ENCODE assay signal across 10 cellular contexts in genomic region chr5:43193952-43194321, GRCh38. TPM values are rescaled to one million over a fixed set of nuclear protein-coding genes. Genes with fewer than 3 reads are reported as not detected.
A peak's percentile ranks its signal among the peaks of the same experiment; 100 is the strongest.
DNase-seq lines count a peak whose midpoint lies in the region; ATAC-seq and TF ChIP-seq lines count a peak whose summit lies in the region.
"Had no signal": no experiment of that assay in that cellular context is flagged by ENCODE, and none has a peak within 500 bp of the region (broad histone marks: within the 10 kb centered on the region; RNA-seq: fewer than 3 reads in every experiment).

No MANE protein-coding gene starts in this region.

- H3K9me3 Mint-ChIP-seq in activated naive CD4-positive, alpha-beta T cell treated with anti-CD3 and anti-CD28 coated beads, Interleukin-2, amount 50 U/mL, for 72 hours: no peaks in the 10 kb centered on the region
- H3K9me3 Mint-ChIP-seq in activated naive CD8-positive, alpha-beta T cell treated with anti-CD3 and anti-CD28 coated beads, Interleukin-2, amount 10 ng/mL, durations not matched to agents 7 days and 5 days: no peaks in the 10 kb centered on the region

- H3K27ac ChIP-seq in upper lobe of left lung: no peak overlapping the region

- 50 to 56% methylated on average over 6 of the region's 6 CpGs for WGBS in upper lobe of left lung, 2 donors

- peak overlapping the region; percentile 82 to 94 for H3K27ac Mint-ChIP-seq in activated naive CD4-positive, alpha-beta T cell treated with anti-CD3 and anti-CD28 coated beads, Interleukin-2, amount 50 U/mL, for 72 hours
- H3K27ac Mint-ChIP-seq in activated naive CD8-positive, alpha-beta T cell treated with anti-CD3 and anti-CD28 coated beads, Interleukin-2, amount 10 ng/mL, durations not matched to agents 7 days and 5 days: no peak overlapping the region

- no peaks in the 10 kb centered on the region for H3K36me3 ChIP-seq in upper lobe of left lung

- peaks cover 27% of the 10 kb centered on the region for H3K4me1 Mint-ChIP-seq in activated naive CD8-positive, alpha-beta T cell treated with anti-CD3 and anti-CD28 coated beads, Interleukin-2, amount 10 ng/mL, durations not matched to agents 7 days and 5 days

- ATAC-seq in activated naive CD4-positive, alpha-beta T cell treated with anti-CD3 and anti-CD28 coated beads, Interleukin-2, amount 50 U/mL, for 72 hours: peak in 1 of 2 donors; percentile 21
- ATAC-seq in activated naive CD8-positive, alpha-beta T cell treated with anti-CD3 and anti-CD28 coated beads, Interleukin-2, amount 10 ng/mL, durations not matched to agents 7 days and 5 days (ENCODE audit: low read depth): no peak
- ATAC-seq in upper lobe of left lung (ENCODE audit: low FRiP score in 2 of 2) (no peak), GM19351 (IDR thresholded peaks at IDR 0.05; ENCODE audit: unreplicated experiment) (no peak), HG02610 (IDR thresholded peaks at IDR 0.05; ENCODE audit: unreplicated experiment) (no peak)
- ATAC-seq: HepG2 had no signal

- peaks cover 20 to 33% (median 25%) of the 10 kb centered on the region in 4 donors for H3K4me1 ChIP-seq in upper lobe of left lung

- peaks cover 16% of the 10 kb centered on the region for H3K27me3 Mint-ChIP-seq in activated naive CD8-positive, alpha-beta T cell treated with anti-CD3 and anti-CD28 coated beads, Interleukin-2, amount 10 ng/mL, durations not matched to agents 7 days and 5 days

- POLR2A ChIA-PET in activated naive CD8-positive, alpha-beta T cell treated with anti-CD3 and anti-CD28 coated beads, Interleukin-2, amount 10 ng/mL, durations not matched to agents 7 days and 5 days (lab: Charles Lee): interaction anchor here (0.6 to 3.3 kb wide), 3 partner anchors 73 to 129 kb away, joined by 3 to 10 read pairs (median 3); partner anchors contain the start of gene ZNF131

- H3K27me3 ChIP-seq in upper lobe of left lung: peaks cover 0 to 9% (median 2%) of the 10 kb centered on the region in 4 donors

- TF ChIP-seq POLR2A in upper lobe of left lung (IDR thresholded peaks at IDR 0.05): no peak

- no peak for TF ChIP-seq EP300 in upper lobe of left lung (IDR thresholded peaks at IDR 0.05)

- peak overlapping the region; percentile 86 for H3K4me3 Mint-ChIP-seq in activated naive CD8-positive, alpha-beta T cell treated with anti-CD3 and anti-CD28 coated beads, Interleukin-2, amount 10 ng/mL, durations not matched to agents 7 days and 5 days

- H3K4me3 ChIP-seq in upper lobe of left lung: peak overlapping the region in 3 of 4 donors; percentile 50 to 60 (median 57)

- H3K9me3 ChIP-seq in upper lobe of left lung: no peaks in the 10 kb centered on the region

- DNase-seq in activated naive CD4-positive, alpha-beta T cell treated with anti-CD3 and anti-CD28 coated beads, Interleukin-2, amount 50 U/mL, for 72 hours (ENCODE audit: low spot score in 2 of 2): no peak
- no peak for DNase-seq in activated naive CD4-positive, alpha-beta T cell treated with Interleukin-2 at 50 U/mL for 16 hours
- DNase-seq in activated naive CD8-positive, alpha-beta T cell treated with anti-CD3 and anti-CD28 coated beads, Interleukin-2, amount 10 ng/mL, durations not matched to agents 7 days and 5 days: no peak
- DNase-seq in iPS-NIHi11 (ENCODE audit: low spot score) (peak; percentile 28), upper lobe of left lung (no peak), MV-4-11 (lab: John Stamatoyannopoulos, UW) (no peak)

- TF ChIP-seq CTCF in upper lobe of left lung (IDR thresholded peaks at IDR 0.05): no peak

- H3K36me3 Mint-ChIP-seq in activated naive CD4-positive, alpha-beta T cell treated with anti-CD3 and anti-CD28 coated beads, Interleukin-2, amount 50 U/mL, for 72 hours: no peaks in the 10 kb centered on the region
- peaks cover 2% of the 10 kb centered on the region for H3K36me3 Mint-ChIP-seq in activated naive CD8-positive, alpha-beta T cell treated with anti-CD3 and anti-CD28 coated beads, Interleukin-2, amount 10 ng/mL, durations not matched to agents 7 days and 5 days

RNA-seq across cellular contexts. Expression of gene NIM1K, which starts 1.9 kb away (rescaled TPM):
- 1 to 10 TPM in 1 of 2 donors, under 1 TPM in 1; 0.14 to 2.3 TPM for total RNA-seq in activated naive CD4-positive, alpha-beta T cell treated with anti-CD3 and anti-CD28 coated beads, Interleukin-2, amount 50 U/mL, for 72 hours
- total RNA-seq in activated naive CD8-positive, alpha-beta T cell treated with anti-CD3 and anti-CD28 coated beads, Interleukin-2, amount 10 ng/mL, durations not matched to agents 7 days and 5 days: under 1 TPM; 0.43 to 0.75 TPM
- 10 to 100 TPM in 1 of 6 donors, 1 to 10 TPM in 5; 1.8 to 29.3 (median 4.6) TPM for total RNA-seq in upper lobe of left lung
- total RNA-seq: HepG2, liver had no signal
